Comparison of ENCODE assay signal across 8 cellular contexts in the genomic region with DNA sequence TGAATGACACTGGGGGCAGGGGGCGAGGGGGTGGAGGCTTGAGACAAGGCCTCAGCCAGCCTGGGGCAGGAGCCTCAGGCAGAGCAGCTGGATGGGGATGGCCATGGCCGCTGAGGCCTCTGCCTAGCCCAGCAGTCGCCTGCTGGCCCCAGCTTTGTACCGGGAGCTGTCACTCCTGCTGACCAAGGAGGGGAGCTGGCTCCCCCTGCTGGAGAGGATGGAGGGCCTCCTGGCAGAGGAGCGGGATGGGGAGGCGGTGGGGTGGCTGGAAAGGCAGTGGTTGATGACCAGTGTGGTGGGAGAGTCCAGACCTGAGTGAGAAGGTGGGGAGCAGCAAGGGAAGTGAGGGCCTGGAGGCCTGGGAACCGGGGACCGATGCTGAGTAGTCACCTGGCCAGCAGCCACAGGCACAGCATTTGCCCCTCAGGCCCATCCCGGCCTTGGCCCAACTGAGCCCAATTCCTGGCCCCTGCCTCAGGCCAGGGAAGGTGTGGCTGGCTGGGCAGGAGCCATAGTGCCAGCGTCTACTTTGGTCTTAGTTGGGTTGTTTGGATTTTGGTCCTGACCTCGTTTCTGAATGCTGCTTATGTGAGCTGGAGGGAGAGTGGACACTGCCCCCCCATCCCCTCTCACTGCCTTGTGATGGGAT. TPM values are rescaled to one million over a fixed set of nuclear protein-coding genes. Genes with fewer than 3 reads are reported as not detected.
DNase-seq lines count a peak whose midpoint lies in the region; ATAC-seq and TF ChIP-seq lines count a peak whose summit lies in the region.

No MANE protein-coding gene starts in this region.

- peak; percentile 54 for ATAC-seq in stimulated activated memory B cell treated with anti-CD40 and anti-IgM and Interleukin-4, amounts not matched to agents 10 μg/mL and 1 μg/mL and 100 μg/mL, for 72 hours

- peak; percentile 86 for TF ChIP-seq CTCF in epithelial cell of proximal tubule (conservative IDR thresholded peaks at IDR 0.05; ENCODE audit: low read depth, low read length)

- no peak overlapping the region for H3K4me3 Mint-ChIP-seq in stimulated activated memory B cell treated with anti-CD40 and anti-IgM and Interleukin-4, amounts not matched to agents 10 μg/mL and 1 μg/mL and 100 μg/mL, for 72 hours

- H3K9me3 ChIP-seq in muscle layer of duodenum (ENCODE audit: control insufficient read depth in 1 of 2, low read length in 2 of 2) = no peaks in the 10 kb centered on the region

- peaks cover 39% of the 10 kb centered on the region for H3K36me3 Mint-ChIP-seq in stimulated activated memory B cell treated with anti-CD40 and anti-IgM and Interleukin-4, amounts not matched to agents 10 μg/mL and 1 μg/mL and 100 μg/mL, for 72 hours

- H3K4me1 ChIP-seq in muscle layer of duodenum (ENCODE audit: control insufficient read depth in 1 of 2, insufficient read depth in 2 of 2, low read length in 2 of 2) = peaks cover 0 to 25% of the 10 kb centered on the region in 2 donors

- H3K27me3 ChIP-seq in muscle layer of duodenum (ENCODE audit: low read depth, low read length) = no peaks in the 10 kb centered on the region

- H3K9me3 Mint-ChIP-seq in stimulated activated memory B cell treated with anti-CD40 and anti-IgM and Interleukin-4, amounts not matched to agents 10 μg/mL and 1 μg/mL and 100 μg/mL, for 72 hours = no peaks in the 10 kb centered on the region

- DNase-seq in NCI-H82 (lab: John Stamatoyannopoulos, UW) = peak; percentile 85
- DNase-seq in NCI-H82 treated with DMSO at 0.1 percent for 48 hours (lab: John Stamatoyannopoulos, UW; ENCODE audit: unreplicated experiment) = no peak
- peak; percentile 25 for DNase-seq in NOMO-1 treated with DMSO at 0.1 percent for 48 hours (lab: John Stamatoyannopoulos, UW; ENCODE audit: unreplicated experiment)
- peak; percentile 63 for DNase-seq in activated T-cell treated with anti-CD3 and anti-CD28 coated beads for 4 hours
- DNase-seq in epithelial cell of proximal tubule (ENCODE audit: low read depth) = no peak
- DNase-seq in cerebellar nuclear complex (lab: John Stamatoyannopoulos, UW) = no peak

- H3K27me3 Mint-ChIP-seq in stimulated activated memory B cell treated with anti-CD40 and anti-IgM and Interleukin-4, amounts not matched to agents 10 μg/mL and 1 μg/mL and 100 μg/mL, for 72 hours = no peaks in the 10 kb centered on the region

- H3K27ac Mint-ChIP-seq in stimulated activated memory B cell treated with anti-CD40 and anti-IgM and Interleukin-4, amounts not matched to agents 10 μg/mL and 1 μg/mL and 100 μg/mL, for 72 hours = peak overlapping the region; percentile 4

- no peaks in the 10 kb centered on the region for H3K4me1 Mint-ChIP-seq in stimulated activated memory B cell treated with anti-CD40 and anti-IgM and Interleukin-4, amounts not matched to agents 10 μg/mL and 1 μg/mL and 100 μg/mL, for 72 hours

- peak overlapping the region; percentile 33 for H3K27ac ChIP-seq in muscle layer of duodenum (ENCODE audit: low read length)

- H3K36me3 ChIP-seq in muscle layer of duodenum (ENCODE audit: control insufficient read depth in 1 of 2, insufficient read depth in 2 of 2, low read length in 2 of 2) = peaks cover 23 to 45% of the 10 kb centered on the region in 2 donors

- H3K4me3 ChIP-seq in epithelial cell of proximal tubule (ENCODE audit: low read depth, low read length) (no peak overlapping the region), muscle layer of duodenum (ENCODE audit: low read depth in 1 of 2, low read length in 2 of 2) (no peak overlapping the region)

RNA-seq across cellular contexts. Expression of a gene that starts 6.0 kb away (rescaled TPM):
- total RNA-seq in epithelial cell of proximal tubule = 0.06 and 0.07 TPM in 2 replicates

Comparison
In these comparisons a context has a peak if more than half of its experiments do, and no peak if none do; other contexts are left out.
1. DNase-seq: peak in NCI-H82 (single experiment), NOMO-1 treated with DMSO at 0.1 percent for 48 hours (single experiment) and activated T-cell treated with anti-CD3 and anti-CD28 coated beads for 4 hours (single experiment); none in NCI-H82 treated with DMSO at 0.1 percent for 48 hours (single experiment), epithelial cell of proximal tubule (single experiment) and cerebellar nuclear complex (0 of 2).